4 cellular contexts compared by ENCODE assay signal in genomic region chrX:70988425-70988824, GRCh38.
TF ChIP-seq lines count a peak whose summit lies in the region.

No MANE protein-coding gene starts in this region.

TF ChIP-seq in SK-N-SH, 30 proteins besides CTCF, POLR2A, EP300 and RAD21:
- TF ChIP-seq FOXJ3 (CRISPR knock-in tag; IDR thresholded peaks at IDR 0.05) (no peak), GABPA (IDR thresholded peaks at IDR 0.05; ENCODE audit: low read depth) (peak; percentile 38; the same call in 1 of the 2 replicates), SIN3A (IDR thresholded peaks at IDR 0.05; ENCODE audit: borderline replicate concordance, low read depth, low read length) (no peak), MAX (IDR thresholded peaks at IDR 0.05; ENCODE audit: low read depth) (no peak), NFIC (IDR thresholded peaks at IDR 0.05; ENCODE audit: borderline replicate concordance) (no peak)
TF ChIP-seq in SK-N-SH: peak in this region for 1.

TF ChIP-seq in SK-N-SH treated with all-trans-retinoic acid at 6 μM for 48 hours, 23 proteins besides CTCF, POLR2A, EP300 and RAD21:
- no peak for TF ChIP-seq ISL1 (CRISPR knock-in tag; IDR thresholded peaks at IDR 0.05)
- no peak for TF ChIP-seq ZNF565 (CRISPR knock-in tag; conservative IDR thresholded peaks at IDR 0.05; ENCODE audit: low read depth)
- TF ChIP-seq POU6F1 (CRISPR knock-in tag; IDR thresholded peaks at IDR 0.05; ENCODE audit: borderline replicate concordance, low read depth): no peak
- TF ChIP-seq RARB (CRISPR knock-in tag; IDR thresholded peaks at IDR 0.05): no peak
- no peak for TF ChIP-seq TCF4 (CRISPR knock-in tag; IDR thresholded peaks at IDR 0.05; ENCODE audit: borderline replicate concordance)
- TF ChIP-seq SNAI2 (CRISPR knock-in tag; IDR thresholded peaks at IDR 0.05): no peak
- no peak for TF ChIP-seq ARNTL (CRISPR knock-in tag; IDR thresholded peaks at IDR 0.05; ENCODE audit: borderline replicate concordance, low read depth)
- TF ChIP-seq GLIS3 (CRISPR knock-in tag; IDR thresholded peaks at IDR 0.05): no peak
- no peak for TF ChIP-seq TOX (CRISPR knock-in tag; IDR thresholded peaks at IDR 0.05; ENCODE audit: borderline replicate concordance)
- TF ChIP-seq PPARA (CRISPR knock-in tag; IDR thresholded peaks at IDR 0.05; ENCODE audit: borderline replicate concordance): no peak
- TF ChIP-seq, protein P1, sequence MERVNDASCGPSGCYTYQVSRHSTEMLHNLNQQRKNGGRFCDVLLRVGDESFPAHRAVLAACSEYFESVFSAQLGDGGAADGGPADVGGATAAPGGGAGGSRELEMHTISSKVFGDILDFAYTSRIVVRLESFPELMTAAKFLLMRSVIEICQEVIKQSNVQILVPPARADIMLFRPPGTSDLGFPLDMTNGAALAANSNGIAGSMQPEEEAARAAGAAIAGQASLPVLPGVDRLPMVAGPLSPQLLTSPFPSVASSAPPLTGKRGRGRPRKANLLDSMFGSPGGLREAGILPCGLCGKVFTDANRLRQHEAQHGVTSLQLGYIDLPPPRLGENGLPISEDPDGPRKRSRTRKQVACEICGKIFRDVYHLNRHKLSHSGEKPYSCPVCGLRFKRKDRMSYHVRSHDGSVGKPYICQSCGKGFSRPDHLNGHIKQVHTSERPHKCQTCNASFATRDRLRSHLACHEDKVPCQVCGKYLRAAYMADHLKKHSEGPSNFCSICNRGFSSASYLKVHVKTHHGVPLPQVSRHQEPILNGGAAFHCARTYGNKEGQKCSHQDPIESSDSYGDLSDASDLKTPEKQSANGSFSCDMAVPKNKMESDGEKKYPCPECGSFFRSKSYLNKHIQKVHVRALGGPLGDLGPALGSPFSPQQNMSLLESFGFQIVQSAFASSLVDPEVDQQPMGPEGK (CRISPR knock-in tag; IDR thresholded peaks at IDR 0.05; ENCODE audit: borderline replicate concordance): no peak

TF ChIP-seq in HepG2, 621 proteins besides CTCF, POLR2A, EP300 and RAD21:
- TF ChIP-seq NR2C2 (CRISPR knock-in tag; IDR thresholded peaks at IDR 0.05; ENCODE audit: borderline replicate concordance): peak; percentile 69
- TF ChIP-seq GABPA (IDR thresholded peaks at IDR 0.05; ENCODE audit: low read depth, low read length): 0 out of 2 replicates have a peak, but pooled peaks have one; percentile 11
- TF ChIP-seq GABPA (CRISPR knock-in tag; IDR thresholded peaks at IDR 0.05; ENCODE audit: low read depth): no peak
- TF ChIP-seq ZNF780A (CRISPR knock-in tag; IDR thresholded peaks at IDR 0.05): no peak
TF ChIP-seq in HepG2: peak in this region for 2.

TF ChIP-seq in K562, 482 proteins besides CTCF, POLR2A, EP300 and RAD21 (continues in another document):
- TF ChIP-seq, protein P2, sequence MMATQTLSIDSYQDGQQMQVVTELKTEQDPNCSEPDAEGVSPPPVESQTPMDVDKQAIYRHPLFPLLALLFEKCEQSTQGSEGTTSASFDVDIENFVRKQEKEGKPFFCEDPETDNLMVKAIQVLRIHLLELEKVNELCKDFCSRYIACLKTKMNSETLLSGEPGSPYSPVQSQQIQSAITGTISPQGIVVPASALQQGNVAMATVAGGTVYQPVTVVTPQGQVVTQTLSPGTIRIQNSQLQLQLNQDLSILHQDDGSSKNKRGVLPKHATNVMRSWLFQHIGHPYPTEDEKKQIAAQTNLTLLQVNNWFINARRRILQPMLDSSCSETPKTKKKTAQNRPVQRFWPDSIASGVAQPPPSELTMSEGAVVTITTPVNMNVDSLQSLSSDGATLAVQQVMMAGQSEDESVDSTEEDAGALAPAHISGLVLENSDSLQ (IDR thresholded peaks at IDR 0.05): peak; percentile 52; the same call in 1 of the 2 replicates
- TF ChIP-seq MYNN (IDR thresholded peaks at IDR 0.05) (no peak), MYNN (CRISPR knock-in tag; IDR thresholded peaks at IDR 0.05) (no peak), JUND (IDR thresholded peaks at IDR 0.05; ENCODE audit: borderline replicate concordance, low read depth, low read length) (no peak), JUND (tag; IDR thresholded peaks at IDR 0.05; ENCODE audit: borderline replicate concordance, low read depth, low read length) (no peak), OTX1 (CRISPR knock-in tag; IDR thresholded peaks at IDR 0.05) (no peak), ZNF354B (CRISPR knock-in tag; IDR thresholded peaks at IDR 0.05) (no peak), THRAP3 (IDR thresholded peaks at IDR 0.05; ENCODE audit: borderline replicate concordance) (no peak), ZBTB40 (IDR thresholded peaks at IDR 0.05) (peak; percentile 95), ZBTB40 (CRISPR knock-in tag; IDR thresholded peaks at IDR 0.05) (no peak), DIDO1 (tag; IDR thresholded peaks at IDR 0.05; ENCODE audit: low read depth) (peak; percentile 58; the same call in 1 of the 2 replicates), RBM17 (IDR thresholded peaks at IDR 0.05; ENCODE audit: borderline replicate concordance, low read depth, low read length) (no peak), BRD9 (IDR thresholded peaks at IDR 0.05; ENCODE audit: low read depth, partially characterized antibody) (no peak), MTA2 (IDR thresholded peaks at IDR 0.05; ENCODE audit: low read depth) (peak; percentile 50; the same call in 1 of the 2 replicates), NR2C2 (CRISPR knock-in tag; IDR thresholded peaks at IDR 0.05) (peak; percentile 96), NR2C2 (tag; IDR thresholded peaks at IDR 0.05) (peak; percentile 97), CSDE1 (IDR thresholded peaks at IDR 0.05) (0 out of 4 replicates have a peak, but pooled peaks of 1 of the 2 experiments have one; percentile 58), DMBX1 (CRISPR knock-in tag; IDR thresholded peaks at IDR 0.05; ENCODE audit: borderline replicate concordance) (no peak), GABPB1 (CRISPR knock-in tag; IDR thresholded peaks at IDR 0.05) (peak; percentile 86; the same call in 1 of the 2 replicates), ZNF444 (CRISPR knock-in tag; IDR thresholded peaks at IDR 0.05) (no peak), EGR1 (conservative IDR thresholded peaks at IDR 0.05) (0 out of 2 replicates have a peak, but pooled peaks have one; percentile 4), FOXO4 (CRISPR knock-in tag; IDR thresholded peaks at IDR 0.05) (no peak), PHTF2 (CRISPR knock-in tag; IDR thresholded peaks at IDR 0.05) (no peak), PTTG1 (tag; IDR thresholded peaks at IDR 0.05; ENCODE audit: low read depth) (no peak), RFX1 (IDR thresholded peaks at IDR 0.05) (peak; percentile 96), MEF2D (tag; conservative IDR thresholded peaks at IDR 0.05; ENCODE audit: low read depth) (no peak), TBP (optimal IDR thresholded peaks at IDR 0.05; ENCODE audit: low read depth, low read length) (peak; percentile 66), ELF1 (tag; IDR thresholded peaks at IDR 0.05) (no peak), PTBP1 (IDR thresholded peaks at IDR 0.05; ENCODE audit: low read depth, low read length) (no peak), RNF2 (IDR thresholded peaks at IDR 0.05) (no peak), NR2C1 (IDR thresholded peaks at IDR 0.05) (peak; percentile 98), NR2C1 (tag; IDR thresholded peaks at IDR 0.05) (peak; percentile 98), ETV5 (CRISPR knock-in tag; IDR thresholded peaks at IDR 0.05; ENCODE audit: low read depth) (no peak), ZBTB1 (CRISPR knock-in tag; IDR thresholded peaks at IDR 0.05; ENCODE audit: borderline replicate concordance, low read depth) (no peak), HCFC1 (IDR thresholded peaks at IDR 0.05; ENCODE audit: low read depth, low read length) (peak; percentile 61), GATAD2A (IDR thresholded peaks at IDR 0.05) (no peak), YY1 (IDR thresholded peaks at IDR 0.05; ENCODE audit: borderline replicate concordance in 1 of 3, control insufficient read depth in 1 of 3, extremely low read depth in 1 of 3, insufficient read depth in 3 of 3, insufficient read length in 1 of 3, insufficient replicate concordance in 2 of 3, low read depth in 1 of 3, low read length in 2 of 3) (peak in 1 of 3 experiments; percentile 72), ZSCAN32 (CRISPR knock-in tag; IDR thresholded peaks at IDR 0.05) (no peak)
- TF ChIP-seq, protein P3, sequence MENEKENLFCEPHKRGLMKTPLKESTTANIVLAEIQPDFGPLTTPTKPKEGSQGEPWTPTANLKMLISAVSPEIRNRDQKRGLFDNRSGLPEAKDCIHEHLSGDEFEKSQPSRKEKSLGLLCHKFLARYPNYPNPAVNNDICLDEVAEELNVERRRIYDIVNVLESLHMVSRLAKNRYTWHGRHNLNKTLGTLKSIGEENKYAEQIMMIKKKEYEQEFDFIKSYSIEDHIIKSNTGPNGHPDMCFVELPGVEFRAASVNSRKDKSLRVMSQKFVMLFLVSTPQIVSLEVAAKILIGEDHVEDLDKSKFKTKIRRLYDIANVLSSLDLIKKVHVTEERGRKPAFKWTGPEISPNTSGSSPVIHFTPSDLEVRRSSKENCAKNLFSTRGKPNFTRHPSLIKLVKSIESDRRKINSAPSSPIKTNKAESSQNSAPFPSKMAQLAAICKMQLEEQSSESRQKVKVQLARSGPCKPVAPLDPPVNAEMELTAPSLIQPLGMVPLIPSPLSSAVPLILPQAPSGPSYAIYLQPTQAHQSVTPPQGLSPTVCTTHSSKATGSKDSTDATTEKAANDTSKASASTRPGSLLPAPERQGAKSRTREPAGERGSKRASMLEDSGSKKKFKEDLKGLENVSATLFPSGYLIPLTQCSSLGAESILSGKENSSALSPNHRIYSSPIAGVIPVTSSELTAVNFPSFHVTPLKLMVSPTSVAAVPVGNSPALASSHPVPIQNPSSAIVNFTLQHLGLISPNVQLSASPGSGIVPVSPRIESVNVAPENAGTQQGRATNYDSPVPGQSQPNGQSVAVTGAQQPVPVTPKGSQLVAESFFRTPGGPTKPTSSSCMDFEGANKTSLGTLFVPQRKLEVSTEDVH (IDR thresholded peaks at IDR 0.05; ENCODE audit: low read depth, partially characterized antibody): no peak
- TF ChIP-seq, protein P4, sequence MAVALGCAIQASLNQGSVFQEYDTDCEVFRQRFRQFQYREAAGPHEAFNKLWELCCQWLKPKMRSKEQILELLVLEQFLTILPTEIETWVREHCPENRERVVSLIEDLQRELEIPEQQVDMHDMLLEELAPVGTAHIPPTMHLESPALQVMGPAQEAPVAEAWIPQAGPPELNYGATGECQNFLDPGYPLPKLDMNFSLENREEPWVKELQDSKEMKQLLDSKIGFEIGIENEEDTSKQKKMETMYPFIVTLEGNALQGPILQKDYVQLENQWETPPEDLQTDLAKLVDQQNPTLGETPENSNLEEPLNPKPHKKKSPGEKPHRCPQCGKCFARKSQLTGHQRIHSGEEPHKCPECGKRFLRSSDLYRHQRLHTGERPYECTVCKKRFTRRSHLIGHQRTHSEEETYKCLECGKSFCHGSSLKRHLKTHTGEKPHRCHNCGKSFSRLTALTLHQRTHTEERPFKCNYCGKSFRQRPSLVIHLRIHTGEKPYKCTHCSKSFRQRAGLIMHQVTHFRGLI (CRISPR knock-in tag; IDR thresholded peaks at IDR 0.05): no peak
